In the genomic region with DNA sequence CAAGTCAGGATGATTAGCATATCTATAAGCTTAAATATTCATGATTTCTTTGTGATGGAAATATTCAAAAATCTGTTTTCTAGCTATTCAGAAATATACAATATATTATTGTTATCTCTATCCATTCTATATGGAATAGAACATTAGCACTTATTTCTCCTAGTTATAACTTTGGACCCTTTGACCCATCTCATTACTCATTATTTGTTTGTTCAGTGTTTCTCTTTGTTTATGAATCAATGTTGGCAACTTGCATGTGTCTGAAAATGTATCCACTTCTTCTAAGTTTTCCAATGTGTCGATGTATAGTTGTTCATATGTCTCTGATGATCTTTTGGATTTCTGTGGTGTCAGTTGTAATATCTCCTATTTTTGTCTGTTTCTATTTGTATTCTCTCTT, we compare ENCODE assay signal across 27 cellular contexts.
"Had no signal": no experiment of that assay in that cellular context is flagged by ENCODE, and none has a peak within 500 bp of the region (broad histone marks: within the 10 kb centered on the region; RNA-seq: fewer than 3 reads in every experiment).

No MANE protein-coding gene starts in this region.

- H3K27me3 ChIP-seq: stomach, suprapubic skin, testis, thyroid gland, tibial artery, tibial nerve, transverse colon, upper lobe of left lung, upper lobe of right lung, uterus, vagina had no signal

- DNase-seq: stimulated activated CD4-positive, alpha-beta T cell treated with anti-CD3 and anti-CD28 coated beads, Interleukin-2, amount 100 ng/mL, for 48 hours; stimulated activated CD4-positive, alpha-beta T cell treated with anti-CD3 and anti-CD28 coated beads, Interleukin-4, amount 100 ng/mL, for 1 hour; stimulated activated CD4-positive, alpha-beta T cell treated with anti-CD3 and anti-CD28 coated beads, Interleukin-4, amount 100 ng/mL, for 24 hours; stimulated activated CD4-positive, alpha-beta T cell treated with anti-CD3 and anti-CD28 coated beads, Interleukin-4, amount 100 ng/mL, for 4 hours; stimulated activated CD8-positive, alpha-beta memory T cell treated with anti-CD3 and anti-CD28 coated beads, Interleukin-4, amount 100 ng/mL, for 48 hours; stimulated activated naive B cell treated with anti-CD40 and anti-IgM and Interleukin-4, amounts not matched to agents 10 μg/mL and 1 μg/mL and 100 μg/mL, for 72 hours; stimulated activated naive CD4-positive, alpha-beta T cell; stimulated activated naive CD4-positive, alpha-beta T cell treated with Interleukin-2 at 50 U/mL for 16 hours; stimulated activated naive CD8-positive, alpha-beta T cell treated with anti-CD3 and anti-CD28 coated beads, Interleukin-15, amount 100 ng/mL, for 72 hours; stimulated activated naive CD8-positive, alpha-beta T cell treated with anti-CD3 and anti-CD28 coated beads, Interleukin-15, Interleukin-2, amounts not matched to agents 100 U/mL and 50 U/mL, for 24 hours; stomach; substantia nigra; testis; thyroid gland; tibial artery; transverse colon; trophoblast cell; upper lobe of left lung; upper lobe of right lung; uterus had no signal

- FAIRE-seq: urothelium cell line had no signal

- H3K4me3 ChIP-seq: stomach, suprapubic skin, testis, thoracic aorta, thyroid gland, tibial artery, tibial nerve, transverse colon, upper lobe of left lung, upper lobe of right lung, uterus, vagina had no signal

- H3K36me3 ChIP-seq: stomach, suprapubic skin, thoracic aorta, thyroid gland, tibial artery, tibial nerve, transverse colon, upper lobe of left lung, upper lobe of right lung, uterus, vagina had no signal

- H3K9me3 ChIP-seq: suprapubic skin, testis, thoracic aorta, thyroid gland, tibial artery, upper lobe of right lung, uterus, vagina had no signal

- H3K4me1 ChIP-seq: stomach, suprapubic skin, testis, thyroid gland, tibial artery, tibial nerve, transverse colon, upper lobe of left lung, upper lobe of right lung, uterus, vagina had no signal

- H3K27ac ChIP-seq: stomach, suprapubic skin, testis, thoracic aorta, thyroid gland, tibial artery, tibial nerve, transverse colon, upper lobe of left lung, upper lobe of right lung, uterus, vagina had no signal

- ATAC-seq: stimulated activated effector memory CD8-positive, alpha-beta T cell treated with anti-CD3 and anti-CD28 coated beads, Interleukin-12 subunit alpha, Interleukin-12 subunit beta, amount 100 ng/mL, for 72 hours; stimulated activated memory B cell treated with anti-CD40 and anti-IgM and Interleukin-4, amounts not matched to agents 10 μg/mL and 1 μg/mL and 100 μg/mL, for 72 hours; stimulated activated naive B cell treated with anti-CD40 and anti-IgM and Interleukin-4, amounts not matched to agents 10 μg/mL and 1 μg/mL and 100 μg/mL, for 72 hours; stimulated activated naive CD8-positive, alpha-beta T cell treated with anti-CD3 and anti-CD28 coated beads, Interleukin-15, amount 100 ng/mL, for 72 hours; stimulated activated naive CD8-positive, alpha-beta T cell treated with anti-CD3 and anti-CD28 coated beads, Interleukin-15, Interleukin-2, amounts not matched to agents 100 U/mL and 50 U/mL, for 24 hours; upper lobe of right lung had no signal
